ENCODE assay signal across 1 cellular context in genomic region chr19:34364830-34365462, GRCh38.
TF ChIP-seq lines count a peak whose summit lies in the region.

GPI (plus strand) TSS chr19:34365196; CDS start chr19:34365267, 71 bp downstream.

TF ChIP-seq in HepG2, 621 proteins besides CTCF, POLR2A, EP300 and RAD21 (continued from another document and continues in another):
- TF ChIP-seq ZSCAN30 (CRISPR knock-in tag; IDR thresholded peaks at IDR 0.05) = 0 out of 2 replicates have a peak, but pooled peaks have one; percentile 26
- peak; percentile 34 for TF ChIP-seq PATZ1 (CRISPR knock-in tag; IDR thresholded peaks at IDR 0.05)
- TF ChIP-seq SALL2 (CRISPR knock-in tag; IDR thresholded peaks at IDR 0.05) = no peak
- TF ChIP-seq ZNF782 (CRISPR knock-in tag; IDR thresholded peaks at IDR 0.05; ENCODE audit: borderline replicate concordance) = 0 out of 2 replicates have a peak, but pooled peaks have one; percentile 5
- TF ChIP-seq ZKSCAN1 (IDR thresholded peaks at IDR 0.05; ENCODE audit: low read length) = no peak
- TF ChIP-seq ZBTB7B (CRISPR knock-in tag; IDR thresholded peaks at IDR 0.05) = peak; percentile 58; the same call in 1 of the 2 replicates
- peak; percentile 59 for TF ChIP-seq THAP11 (CRISPR knock-in tag; IDR thresholded peaks at IDR 0.05)
- 0 out of 2 replicates have a peak, but pooled peaks have one; percentile 38 for TF ChIP-seq ZBTB2 (CRISPR knock-in tag; IDR thresholded peaks at IDR 0.05; ENCODE audit: low read depth)
- no peak for TF ChIP-seq PRDM15 (CRISPR knock-in tag; IDR thresholded peaks at IDR 0.05)
- TF ChIP-seq SIN3A (IDR thresholded peaks at IDR 0.05; ENCODE audit: borderline replicate concordance, low read depth, low read length) = peak; percentile 92
- peak; percentile 32; the same call in 1 of the 2 replicates for TF ChIP-seq DRAP1 (CRISPR knock-in tag; IDR thresholded peaks at IDR 0.05)
- TF ChIP-seq, protein P1, sequence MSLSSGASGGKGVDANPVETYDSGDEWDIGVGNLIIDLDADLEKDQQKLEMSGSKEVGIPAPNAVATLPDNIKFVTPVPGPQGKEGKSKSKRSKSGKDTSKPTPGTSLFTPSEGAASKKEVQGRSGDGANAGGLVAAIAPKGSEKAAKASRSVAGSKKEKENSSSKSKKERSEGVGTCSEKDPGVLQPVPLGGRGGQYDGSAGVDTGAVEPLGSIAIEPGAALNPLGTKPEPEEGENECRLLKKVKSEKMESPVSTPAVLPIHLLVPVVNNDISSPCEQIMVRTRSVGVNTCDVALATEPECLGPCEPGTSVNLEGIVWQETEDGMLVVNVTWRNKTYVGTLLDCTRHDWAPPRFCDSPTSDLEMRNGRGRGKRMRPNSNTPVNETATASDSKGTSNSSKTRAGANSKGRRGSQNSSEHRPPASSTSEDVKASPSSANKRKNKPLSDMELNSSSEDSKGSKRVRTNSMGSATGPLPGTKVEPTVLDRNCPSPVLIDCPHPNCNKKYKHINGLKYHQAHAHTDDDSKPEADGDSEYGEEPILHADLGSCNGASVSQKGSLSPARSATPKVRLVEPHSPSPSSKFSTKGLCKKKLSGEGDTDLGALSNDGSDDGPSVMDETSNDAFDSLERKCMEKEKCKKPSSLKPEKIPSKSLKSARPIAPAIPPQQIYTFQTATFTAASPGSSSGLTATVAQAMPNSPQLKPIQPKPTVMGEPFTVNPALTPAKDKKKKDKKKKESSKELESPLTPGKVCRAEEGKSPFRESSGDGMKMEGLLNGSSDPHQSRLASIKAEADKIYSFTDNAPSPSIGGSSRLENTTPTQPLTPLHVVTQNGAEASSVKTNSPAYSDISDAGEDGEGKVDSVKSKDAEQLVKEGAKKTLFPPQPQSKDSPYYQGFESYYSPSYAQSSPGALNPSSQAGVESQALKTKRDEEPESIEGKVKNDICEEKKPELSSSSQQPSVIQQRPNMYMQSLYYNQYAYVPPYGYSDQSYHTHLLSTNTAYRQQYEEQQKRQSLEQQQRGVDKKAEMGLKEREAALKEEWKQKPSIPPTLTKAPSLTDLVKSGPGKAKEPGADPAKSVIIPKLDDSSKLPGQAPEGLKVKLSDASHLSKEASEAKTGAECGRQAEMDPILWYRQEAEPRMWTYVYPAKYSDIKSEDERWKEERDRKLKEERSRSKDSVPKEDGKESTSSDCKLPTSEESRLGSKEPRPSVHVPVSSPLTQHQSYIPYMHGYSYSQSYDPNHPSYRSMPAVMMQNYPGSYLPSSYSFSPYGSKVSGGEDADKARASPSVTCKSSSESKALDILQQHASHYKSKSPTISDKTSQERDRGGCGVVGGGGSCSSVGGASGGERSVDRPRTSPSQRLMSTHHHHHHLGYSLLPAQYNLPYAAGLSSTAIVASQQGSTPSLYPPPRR (CRISPR knock-in tag; IDR thresholded peaks at IDR 0.05; ENCODE audit: borderline replicate concordance) = no peak
- TF ChIP-seq GABPB1 (CRISPR knock-in tag; IDR thresholded peaks at IDR 0.05) = peak; percentile 82
- TF ChIP-seq, protein P2, sequence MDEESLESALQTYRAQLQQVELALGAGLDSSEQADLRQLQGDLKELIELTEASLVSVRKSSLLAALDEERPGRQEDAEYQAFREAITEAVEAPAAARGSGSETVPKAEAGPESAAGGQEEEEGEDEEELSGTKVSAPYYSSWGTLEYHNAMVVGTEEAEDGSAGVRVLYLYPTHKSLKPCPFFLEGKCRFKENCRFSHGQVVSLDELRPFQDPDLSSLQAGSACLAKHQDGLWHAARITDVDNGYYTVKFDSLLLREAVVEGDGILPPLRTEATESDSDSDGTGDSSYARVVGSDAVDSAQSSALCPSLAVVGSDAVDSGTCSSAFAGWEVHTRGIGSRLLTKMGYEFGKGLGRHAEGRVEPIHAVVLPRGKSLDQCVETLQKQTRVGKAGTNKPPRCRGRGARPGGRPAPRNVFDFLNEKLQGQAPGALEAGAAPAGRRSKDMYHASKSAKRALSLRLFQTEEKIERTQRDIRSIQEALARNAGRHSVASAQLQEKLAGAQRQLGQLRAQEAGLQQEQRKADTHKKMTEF (CRISPR knock-in tag; IDR thresholded peaks at IDR 0.05) = peak; percentile 34; the same call in 1 of the 2 replicates
- 0 out of 2 replicates have a peak, but pooled peaks have one; percentile 14 for TF ChIP-seq ZNF761 (CRISPR knock-in tag; conservative IDR thresholded peaks at IDR 0.05)
- 0 out of 2 replicates have a peak, but pooled peaks have one; percentile 44 for TF ChIP-seq BORCS8-MEF2B (CRISPR knock-in tag; IDR thresholded peaks at IDR 0.05)
- TF ChIP-seq TFAP4 (IDR thresholded peaks at IDR 0.05; ENCODE audit: borderline replicate concordance, low read depth) = 0 out of 2 replicates have a peak, but pooled peaks have one; percentile 20
- TF ChIP-seq HDAC2 (CRISPR knock-in tag; IDR thresholded peaks at IDR 0.05) = peak; percentile 56; the same call in 1 of the 2 replicates
- TF ChIP-seq ZNF460 (CRISPR knock-in tag; IDR thresholded peaks at IDR 0.05; ENCODE audit: borderline replicate concordance) = no peak
- TF ChIP-seq ZBTB37 (CRISPR knock-in tag; IDR thresholded peaks at IDR 0.05) = no peak
- TF ChIP-seq ZNF709 (CRISPR knock-in tag; IDR thresholded peaks at IDR 0.05) = peak; percentile 88
- peak; percentile 71 for TF ChIP-seq YY1 (IDR thresholded peaks at IDR 0.05; ENCODE audit: insufficient read depth, insufficient replicate concordance, low read depth, low read length)
- TF ChIP-seq ZNF670 (CRISPR knock-in tag; IDR thresholded peaks at IDR 0.05; ENCODE audit: borderline replicate concordance) = no peak
- TF ChIP-seq ZNF17 (CRISPR knock-in tag; IDR thresholded peaks at IDR 0.05) = no peak
- TF ChIP-seq FOXO1 (CRISPR knock-in tag; IDR thresholded peaks at IDR 0.05) = 0 out of 2 replicates have a peak, but pooled peaks have one; percentile 0
- peak; percentile 65; the same call in 1 of the 2 replicates for TF ChIP-seq ZNF446 (CRISPR knock-in tag; IDR thresholded peaks at IDR 0.05)
- TF ChIP-seq ZNF724P (CRISPR knock-in tag; IDR thresholded peaks at IDR 0.05; ENCODE audit: borderline replicate concordance) = peak; percentile 28; the same call in 1 of the 2 replicates
- no peak for TF ChIP-seq ATM (IDR thresholded peaks at IDR 0.05; ENCODE audit: borderline replicate concordance)
- peak; percentile 21; the same call in 1 of the 2 replicates for TF ChIP-seq ELF3 (CRISPR knock-in tag; IDR thresholded peaks at IDR 0.05)
- TF ChIP-seq TFDP1 (CRISPR knock-in tag; IDR thresholded peaks at IDR 0.05; ENCODE audit: borderline replicate concordance) = 0 out of 2 replicates have a peak, but pooled peaks have one; percentile 12
- peak; percentile 82; the same call in 1 of the 2 replicates for TF ChIP-seq ZNF3 (CRISPR knock-in tag; IDR thresholded peaks at IDR 0.05)
- 0 out of 2 replicates have a peak, but pooled peaks have one; percentile 33 for TF ChIP-seq SKIL (CRISPR knock-in tag; IDR thresholded peaks at IDR 0.05; ENCODE audit: borderline replicate concordance)
- peak; percentile 6 for TF ChIP-seq IKZF4 (CRISPR knock-in tag; IDR thresholded peaks at IDR 0.05; ENCODE audit: borderline replicate concordance, low read depth, not compliant biosample characterization)
- TF ChIP-seq ZNF75D (CRISPR knock-in tag; IDR thresholded peaks at IDR 0.05; ENCODE audit: borderline replicate concordance) = no peak
- TF ChIP-seq ZNF24 (IDR thresholded peaks at IDR 0.05) = no peak; the same call in 1 of the 2 replicates
- TF ChIP-seq RXRA (CRISPR knock-in tag; IDR thresholded peaks at IDR 0.05) = peak; percentile 60; the same call in 1 of the 2 replicates
- TF ChIP-seq CBX1 (IDR thresholded peaks at IDR 0.05; ENCODE audit: low read depth) = peak; percentile 22
- no peak for TF ChIP-seq ARHGAP35 (CRISPR knock-in tag; IDR thresholded peaks at IDR 0.05; ENCODE audit: borderline replicate concordance)
